26 cellular contexts compared by ENCODE assay signal in the genomic region with DNA sequence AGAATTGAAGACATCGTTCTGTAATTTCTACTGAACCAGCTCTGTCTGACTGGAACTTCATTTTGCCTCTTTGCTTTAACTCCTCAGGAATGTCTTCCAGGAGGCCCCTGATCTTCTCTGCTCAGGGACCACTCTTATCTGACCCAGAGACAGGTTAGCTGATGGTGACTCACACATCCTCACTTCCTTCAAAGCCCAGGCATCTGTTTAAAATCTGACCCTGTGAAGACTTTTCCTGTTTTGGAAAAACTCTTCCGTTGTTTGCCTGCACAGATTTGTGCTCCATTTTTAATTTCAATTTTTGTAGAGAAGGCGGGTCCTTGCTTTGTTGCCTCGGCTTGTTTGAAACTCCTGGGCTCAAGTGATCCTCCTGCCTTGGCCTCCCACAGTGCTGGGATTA. TPM values are rescaled to one million over a fixed set of nuclear protein-coding genes. Genes with fewer than 3 reads are reported as not detected.
DNase-seq lines count a peak whose midpoint lies in the region; ATAC-seq, FAIRE-seq and TF ChIP-seq lines count a peak whose summit lies in the region.
"Had no signal": no experiment of that assay in that cellular context is flagged by ENCODE, and none has a peak within 500 bp of the region (broad histone marks: within the 10 kb centered on the region; RNA-seq: fewer than 3 reads in every experiment).

No MANE protein-coding gene starts in this region.

- no peaks in the 10 kb centered on the region for H3K27me3 Mint-ChIP-seq in stimulated activated naive CD8-positive, alpha-beta T cell treated with anti-CD3 and anti-CD28 coated beads, Interleukin-15, Interleukin-2, amounts not matched to agents 100 ng/mL and 50 ng/mL, for 24 hours
- H3K27me3 Mint-ChIP-seq in astrocyte (ENCODE audit: low read depth, unreplicated experiment): no peaks in the 10 kb centered on the region
- H3K27me3 Mint-ChIP-seq: natural killer cell treated with Interleukin-12 subunit alpha and Interleukin-12 subunit beta and Interleukin-15 and Interleukin-18, amount 100 ng/mL, for 72 hours had no signal

- H3K4me1 Mint-ChIP-seq in stimulated activated naive CD8-positive, alpha-beta T cell treated with anti-CD3 and anti-CD28 coated beads, Interleukin-15, Interleukin-2, amounts not matched to agents 100 ng/mL and 50 ng/mL, for 24 hours (ENCODE audit: low read depth): peaks cover 30% of the 10 kb centered on the region
- H3K4me1 Mint-ChIP-seq in astrocyte (ENCODE audit: low read depth, unreplicated experiment): peaks cover 12% of the 10 kb centered on the region

- H3K4ac ChIP-seq in mesenchymal stem cell (ENCODE audit: low read depth in 1 of 2, low read length in 2 of 2): peak overlapping the region in 1 of 2 experiments; percentile 48

- H3K4me3 ChIP-seq in astrocyte (ENCODE audit: insufficient read depth, low read depth, low read length) (no peak overlapping the region), mesenchymal stem cell (ENCODE audit: insufficient read depth in 1 of 2, low read depth in 1 of 2, low read length in 2 of 2) (no peak overlapping the region)
- H3K4me3 ChIP-seq: A549, ascending aorta had no signal

- ATAC-seq in stimulated activated naive CD8-positive, alpha-beta T cell treated with anti-CD3 and anti-CD28 coated beads, Interleukin-15, Interleukin-2, amounts not matched to agents 100 U/mL and 50 U/mL, for 24 hours: no peak
- ATAC-seq in HG02610 (IDR thresholded peaks at IDR 0.05; ENCODE audit: unreplicated experiment): no peak
- ATAC-seq: A549; natural killer cell treated with Interleukin-12 subunit alpha and Interleukin-12 subunit beta and Interleukin-15 and Interleukin-18, amount 100 ng/mL, for 72 hours; Right ventricle myocardium inferior had no signal

- H3K23ac ChIP-seq in mesenchymal stem cell (ENCODE audit: low read length in 2 of 2): no peak overlapping the region

- TF ChIP-seq CTCF in astrocyte (IDR thresholded peaks at IDR 0.05; ENCODE audit: insufficient read depth, low read depth, low read length): no peak

- peak overlapping the region; percentile 37 for H2BK15ac ChIP-seq in mesenchymal stem cell (ENCODE audit: low read depth, poor library complexity, severe bottlenecking)

- H4K20me1 ChIP-seq in astrocyte (ENCODE audit: insufficient read depth, low read length): no peaks in the 10 kb centered on the region

- FAIRE-seq in astrocyte (lab: Jason Lieb, UNC): no peak
- FAIRE-seq: A549, D721Med had no signal

- H2BK12ac ChIP-seq in mesenchymal stem cell (ENCODE audit: low read length in 2 of 2): no peak overlapping the region

- H3K4me3 Mint-ChIP-seq in stimulated activated naive CD8-positive, alpha-beta T cell treated with anti-CD3 and anti-CD28 coated beads, Interleukin-15, Interleukin-2, amounts not matched to agents 100 ng/mL and 50 ng/mL, for 24 hours: peak overlapping the region; percentile 10
- H3K4me3 Mint-ChIP-seq in astrocyte (ENCODE audit: unreplicated experiment): no peak overlapping the region
- H3K4me3 Mint-ChIP-seq: activated naive CD4-positive, alpha-beta T cell treated with anti-CD3 and anti-CD28 coated beads for 36 hours; natural killer cell treated with Interleukin-12 subunit alpha and Interleukin-12 subunit beta and Interleukin-15 and Interleukin-18, amount 100 ng/mL, for 72 hours had no signal

- H3K79me2 ChIP-seq in astrocyte (ENCODE audit: insufficient read depth, low read length): no peaks in the 10 kb centered on the region

- no peak for DNase-seq in stimulated activated naive CD8-positive, alpha-beta T cell treated with anti-CD3 and anti-CD28 coated beads, Interleukin-15, Interleukin-2, amounts not matched to agents 100 U/mL and 50 U/mL, for 24 hours
- no peak for DNase-seq in astrocyte (ENCODE audit: low read depth)
- peak; percentile 30 for DNase-seq in mesenchymal stem cell
- no peak for DNase-seq in NCI-H2196 (lab: John Stamatoyannopoulos, UW; ENCODE audit: unreplicated experiment)
- no peak for DNase-seq in DMS153 (lab: John Stamatoyannopoulos, UW)
- DNase-seq in SKM-1 treated with dmso at 0.1 percent for 144 hours (lab: John Stamatoyannopoulos, UW; ENCODE audit: unreplicated experiment): no peak
- DNase-seq: activated CD4-positive, alpha-beta T cell treated with anti-CD3 and anti-CD28 coated beads, Interleukin-2, amount 50 U/mL, for 48 hours; activated naive CD4-positive, alpha-beta T cell treated with anti-CD3 and anti-CD28 coated beads for 36 hours; activated T-cell treated with anti-CD3 and anti-CD28 coated beads, Interleukin-2, amount 50 U/mL, for 1 hour; C1 segment of cervical spinal cord; cerebellar nuclear complex; GF-D8; head of caudate nucleus; NCI-H1092; NCI-H2029 treated with DMSO at 0.1 percent for 48 hours; NCI-H510A; stimulated activated CD4-positive, alpha-beta T cell treated with anti-CD3 and anti-CD28 coated beads, Interleukin-1b, Interleukin-23, amount 100 ng/mL, for 48 hours; stomach; T-helper 1 cell had no signal

- no peak overlapping the region for H2BK5ac ChIP-seq in mesenchymal stem cell (ENCODE audit: low read depth, low read length, poor library complexity, severe bottlenecking)

- H2AK5ac ChIP-seq in mesenchymal stem cell (ENCODE audit: low read length, severe bottlenecking): no peak overlapping the region

- H3K27ac Mint-ChIP-seq in stimulated activated naive CD8-positive, alpha-beta T cell treated with anti-CD3 and anti-CD28 coated beads, Interleukin-15, Interleukin-2, amounts not matched to agents 100 ng/mL and 50 ng/mL, for 24 hours: no peak overlapping the region
- peak overlapping the region; percentile 42 for H3K27ac Mint-ChIP-seq in astrocyte (ENCODE audit: unreplicated experiment)
- H3K27ac Mint-ChIP-seq: activated naive CD4-positive, alpha-beta T cell treated with anti-CD3 and anti-CD28 coated beads for 36 hours; natural killer cell treated with Interleukin-12 subunit alpha and Interleukin-12 subunit beta and Interleukin-15 and Interleukin-18, amount 100 ng/mL, for 72 hours had no signal

- H2BK120ac ChIP-seq in mesenchymal stem cell (ENCODE audit: low read depth, low read length): no peak overlapping the region

- H3K14ac ChIP-seq in mesenchymal stem cell (ENCODE audit: low read length in 2 of 2): no peak overlapping the region

- H3K18ac ChIP-seq in mesenchymal stem cell (ENCODE audit: low read depth in 1 of 2, low read length in 2 of 2): no peak overlapping the region

- H3K79me1 ChIP-seq in mesenchymal stem cell (replicated peaks; ENCODE audit: low read length, poor library complexity, severe bottlenecking): no peaks in the 10 kb centered on the region

- H3K9me3 ChIP-seq in astrocyte (ENCODE audit: insufficient read depth, low read depth, low read length) (no peaks in the 10 kb centered on the region), mesenchymal stem cell (ENCODE audit: control insufficient read depth, low read length) (no peaks in the 10 kb centered on the region)
- H3K9me3 ChIP-seq: A549, ascending aorta, stomach had no signal

- 73% methylated on average over 4 of the region's 4 CpGs for WGBS in mesenchymal stem cell

- no peaks in the 10 kb centered on the region for H3K36me3 Mint-ChIP-seq in stimulated activated naive CD8-positive, alpha-beta T cell treated with anti-CD3 and anti-CD28 coated beads, Interleukin-15, Interleukin-2, amounts not matched to agents 100 ng/mL and 50 ng/mL, for 24 hours (ENCODE audit: low read depth)
- H3K36me3 Mint-ChIP-seq in astrocyte (ENCODE audit: low read depth, unreplicated experiment): no peaks in the 10 kb centered on the region
- H3K36me3 Mint-ChIP-seq: natural killer cell treated with Interleukin-12 subunit alpha and Interleukin-12 subunit beta and Interleukin-15 and Interleukin-18, amount 100 ng/mL, for 72 hours had no signal

- H3K27me3 ChIP-seq in astrocyte (ENCODE audit: insufficient read depth, low read length): no peaks in the 10 kb centered on the region
- no peaks in the 10 kb centered on the region for H3K27me3 ChIP-seq in mesenchymal stem cell (ENCODE audit: control insufficient read depth in 1 of 2, insufficient read depth in 1 of 2, low read length in 2 of 2)
- H3K27me3 ChIP-seq: ascending aorta, stomach had no signal

- no peak overlapping the region for H2AFZ ChIP-seq in astrocyte (ENCODE audit: low read depth, low read length)
- H2AFZ ChIP-seq in mesenchymal stem cell (ENCODE audit: low read depth, low read length): no peak overlapping the region

- H3K4me1 ChIP-seq in astrocyte (ENCODE audit: insufficient read depth, low read length) (peaks cover 14% of the 10 kb centered on the region), mesenchymal stem cell (ENCODE audit: control insufficient read depth, insufficient read depth, low read depth, low read length) (peaks cover 11% of the 10 kb centered on the region)
- H3K4me1 ChIP-seq: ascending aorta had no signal

- no peaks in the 10 kb centered on the region for H3K36me3 ChIP-seq in astrocyte (ENCODE audit: insufficient read depth, low read length)
- H3K36me3 ChIP-seq in mesenchymal stem cell (ENCODE audit: control insufficient read depth in 1 of 2, insufficient read depth in 2 of 2, low read depth in 1 of 2, low read length in 2 of 2): no peaks in the 10 kb centered on the region
- H3K36me3 ChIP-seq: ascending aorta, stomach had no signal

- no peak overlapping the region for H3K27ac ChIP-seq in astrocyte (ENCODE audit: low read depth, low read length)
- H3K27ac ChIP-seq in mesenchymal stem cell (ENCODE audit: low read length, poor library complexity, severe bottlenecking): no peak overlapping the region
- H3K27ac ChIP-seq: A549, ascending aorta had no signal

- H4K8ac ChIP-seq in mesenchymal stem cell (ENCODE audit: low read length): peak overlapping the region; percentile 66

- H3K9me3 Mint-ChIP-seq in stimulated activated naive CD8-positive, alpha-beta T cell treated with anti-CD3 and anti-CD28 coated beads, Interleukin-15, Interleukin-2, amounts not matched to agents 100 ng/mL and 50 ng/mL, for 24 hours: no peaks in the 10 kb centered on the region
- H3K9me3 Mint-ChIP-seq in astrocyte (ENCODE audit: unreplicated experiment): no peaks in the 10 kb centered on the region
- H3K9me3 Mint-ChIP-seq: activated naive CD4-positive, alpha-beta T cell treated with anti-CD3 and anti-CD28 coated beads for 36 hours; natural killer cell treated with Interleukin-12 subunit alpha and Interleukin-12 subunit beta and Interleukin-15 and Interleukin-18, amount 100 ng/mL, for 72 hours had no signal

- H3K4me2 ChIP-seq in astrocyte (ENCODE audit: low read length) (peak overlapping the region; percentile 32), mesenchymal stem cell (ENCODE audit: low read length, poor library complexity, severe bottlenecking) (no peak overlapping the region)
- H3K4me2 ChIP-seq: A549 had no signal

- H4K91ac ChIP-seq in mesenchymal stem cell (ENCODE audit: low read length): no peak overlapping the region

- H3K9ac ChIP-seq in astrocyte (ENCODE audit: low read length) (no peak overlapping the region), mesenchymal stem cell (ENCODE audit: low read length) (no peak overlapping the region)

RNA-seq across cellular contexts. Expression of a gene that starts 1.6 kb away (rescaled TPM):
- total RNA-seq in astrocyte: not detected in 2 replicates
- polyA plus RNA-seq in mesenchymal stem cell (2013, experiment 1 of 2): 0.01 TPM
- 0.01 TPM for polyA plus RNA-seq in mesenchymal stem cell (2013, experiment 2 of 2)
- polyA plus RNA-seq: A549 had no signal

RNA-seq across cellular contexts. Expression of a gene that starts 44.6 kb away (rescaled TPM):
- total RNA-seq in astrocyte: 16.1 and 16.3 TPM in 2 replicates
- 13.2 TPM for polyA plus RNA-seq in mesenchymal stem cell (2013, experiment 1 of 2)
- polyA plus RNA-seq in mesenchymal stem cell (2013, experiment 2 of 2): 14.0 TPM
